Comparison of ENCODE assay signal across 20 cellular contexts in genomic region chr13:69597088-69597487, GRCh38.
DNase-seq lines count a peak whose midpoint lies in the region; ATAC-seq, FAIRE-seq and TF ChIP-seq lines count a peak whose summit lies in the region.
"Had no signal": no experiment of that assay in that cellular context is flagged by ENCODE, and none has a peak within 500 bp of the region (broad histone marks: within the 10 kb centered on the region; RNA-seq: fewer than 3 reads in every experiment).

No MANE protein-coding gene starts in this region.

- H3K56ac ChIP-seq in IMR-90 (ENCODE audit: extremely low read depth, insufficient read depth, low read length): no peak overlapping the region
- H3K56ac ChIP-seq in H1 (replicated peaks; ENCODE audit: insufficient read length, low read depth, low read length): no peak overlapping the region

- H3K36me3 ChIP-seq in IMR-90 (ENCODE audit: control insufficient read depth, insufficient read depth, low read length): no peaks in the 10 kb centered on the region
- no peaks in the 10 kb centered on the region for H3K36me3 ChIP-seq in H1 (ENCODE audit: control insufficient read depth in 2 of 4, insufficient read depth in 4 of 4, low read length in 3 of 4)
- H3K36me3 ChIP-seq: BLaER1 treated with 17β-estradiol and CSF1 and Interleukin-3, amounts not matched to agents 10 nM and 100 nM had no signal

- peaks cover 2% of the 10 kb centered on the region for H3K9me3 Mint-ChIP-seq in activated naive CD8-positive, alpha-beta T cell treated with anti-CD3 and anti-CD28 coated beads for 36 hours

- no peak overlapping the region for H3K27ac Mint-ChIP-seq in activated naive CD8-positive, alpha-beta T cell treated with anti-CD3 and anti-CD28 coated beads for 36 hours
- H3K27ac Mint-ChIP-seq: B cell; CD4-positive, alpha-beta T cell; CD8-positive, alpha-beta T cell had no signal

- no peak overlapping the region for H4K5ac ChIP-seq in IMR-90 (ENCODE audit: low read depth, low read length)
- no peak overlapping the region for H4K5ac ChIP-seq in H1 (ENCODE audit: insufficient read length, low read depth, low read length)

- H2BK20ac ChIP-seq in IMR-90 (ENCODE audit: low read depth, low read length) (no peak overlapping the region), H1 (ENCODE audit: low read length) (no peak overlapping the region)

- H3K9me1 ChIP-seq in IMR-90 (ENCODE audit: insufficient read depth, low read length): no peaks in the 10 kb centered on the region

- FAIRE-seq in A549 (lab: Jason Lieb, UNC) (no peak), H1 (lab: Jason Lieb, UNC) (no peak)
- FAIRE-seq: A204.1, D721Med, G401.6, GM12891 had no signal

- H3K4me2 ChIP-seq in A549 (no peak overlapping the region), IMR-90 (ENCODE audit: low read depth, low read length) (no peak overlapping the region), H1 (ENCODE audit: insufficient read depth in 1 of 2, low read depth in 2 of 2, low read length in 2 of 2) (no peak overlapping the region)
- H3K4me2 ChIP-seq: BLaER1 treated with 17β-estradiol and CSF1 and Interleukin-3, amounts not matched to agents 10 nM and 100 nM had no signal

- H3K79me1 ChIP-seq in IMR-90 (ENCODE audit: low read depth in 1 of 2, low read length in 2 of 2) (no peaks in the 10 kb centered on the region), H1 (ENCODE audit: low read depth, low read length) (no peaks in the 10 kb centered on the region)

- no peak for ATAC-seq in A549
- no peak for ATAC-seq in IMR-90 (ENCODE audit: low read depth)
- ATAC-seq: CD8-positive, alpha-beta T cell had no signal

- H3K27me3 ChIP-seq in IMR-90 (ENCODE audit: control insufficient read depth, insufficient read depth, low read length): no peaks in the 10 kb centered on the region
- H3K27me3 ChIP-seq in H1 (replicated peaks in 1 of 4; ENCODE audit: control insufficient read depth in 3 of 4, extremely low read depth in 1 of 4, insufficient read depth in 3 of 4, low read length in 3 of 4): no peaks in the 10 kb centered on the region
- H3K27me3 ChIP-seq: BLaER1 treated with 17β-estradiol and CSF1 and Interleukin-3, amounts not matched to agents 10 nM and 100 nM had no signal

- H4K8ac ChIP-seq in IMR-90 (ENCODE audit: low read depth in 2 of 2, low read length in 2 of 2): no peak overlapping the region
- H4K8ac ChIP-seq in H1 (ENCODE audit: extremely low read depth, insufficient read depth, low read length): no peak overlapping the region

- H3K18ac ChIP-seq in IMR-90 (ENCODE audit: low read depth, low read length): no peak overlapping the region
- no peak overlapping the region for H3K18ac ChIP-seq in H1 (ENCODE audit: extremely low read depth, low read length)

- H2AFZ ChIP-seq in IMR-90 (replicated peaks; ENCODE audit: low read length, poor library complexity) (no peak overlapping the region), H1 (ENCODE audit: low read length) (no peak overlapping the region)

- no peak overlapping the region for H3K4me3 Mint-ChIP-seq in activated naive CD8-positive, alpha-beta T cell treated with anti-CD3 and anti-CD28 coated beads for 36 hours
- H3K4me3 Mint-ChIP-seq: B cell; CD4-positive, alpha-beta T cell; CD8-positive, alpha-beta T cell had no signal

- H2BK12ac ChIP-seq in H1 (ENCODE audit: low read depth, low read length): no peak overlapping the region

- H3K23ac ChIP-seq in IMR-90 (ENCODE audit: low read depth, low read length) (no peak overlapping the region), H1 (ENCODE audit: insufficient read length) (no peak overlapping the region)

- TF ChIP-seq EP300 in A549 (IDR thresholded peaks at IDR 0.05) (no peak), H1 (IDR thresholded peaks at IDR 0.05; ENCODE audit: borderline replicate concordance in 1 of 2, low read depth in 2 of 2, low read length in 2 of 2) (no peak)

- H3K4me1 Mint-ChIP-seq in activated naive CD8-positive, alpha-beta T cell treated with anti-CD3 and anti-CD28 coated beads for 36 hours: no peaks in the 10 kb centered on the region
- H3K4me1 Mint-ChIP-seq: B cell had no signal

- H3K4ac ChIP-seq in IMR-90 (ENCODE audit: low read depth, low read length): no peak overlapping the region
- no peak overlapping the region for H3K4ac ChIP-seq in H1 (replicated peaks; ENCODE audit: insufficient read length, low read depth, low read length)

- H3K14ac ChIP-seq in IMR-90 (replicated peaks; ENCODE audit: low read depth, low read length) (no peak overlapping the region), H1 (ENCODE audit: insufficient read length) (no peak overlapping the region)

- H3K9ac ChIP-seq in IMR-90 (ENCODE audit: low read depth, low read length) (no peak overlapping the region), H1 (replicated peaks in 1 of 4; ENCODE audit: extremely low read depth in 1 of 4, low read depth in 3 of 4, low read length in 3 of 4) (no peak overlapping the region)
- H3K9ac ChIP-seq: BLaER1 treated with 17β-estradiol and CSF1 and Interleukin-3, amounts not matched to agents 10 nM and 100 nM had no signal

- H2BK120ac ChIP-seq in IMR-90 (ENCODE audit: low read depth, low read length) (no peak overlapping the region), H1 (replicated peaks; ENCODE audit: low read depth, low read length) (no peak overlapping the region)

- in situ Hi-C loops in IMR-90 (cut with MboI; ENCODE audit: low sequenced_read_pairs): no loop called here

- no peak overlapping the region for H2AK5ac ChIP-seq in IMR-90 (ENCODE audit: low read depth, low read length)
- H2AK5ac ChIP-seq in H1 (ENCODE audit: low read depth, low read length): no peak overlapping the region

- no TSS peak for BruUV-seq in IMR-90 (replicated peaks; lab: Mats Ljungman, UMichigan)

- H4K20me1 ChIP-seq in IMR-90 (ENCODE audit: insufficient read depth, low read length) (no peaks in the 10 kb centered on the region), H1 (replicated peaks in 1 of 2; ENCODE audit: control insufficient read depth in 1 of 2, insufficient read depth in 2 of 2, low read length in 2 of 2) (no peaks in the 10 kb centered on the region)
- H4K20me1 ChIP-seq: BLaER1 treated with 17β-estradiol and CSF1 and Interleukin-3, amounts not matched to agents 10 nM and 100 nM had no signal

- no peak overlapping the region for H2BK5ac ChIP-seq in IMR-90 (ENCODE audit: low read depth, low read length, poor library complexity, severe bottlenecking)
- no peak overlapping the region for H2BK5ac ChIP-seq in H1 (ENCODE audit: low read depth, low read length)

- H3K36me3 Mint-ChIP-seq in activated naive CD8-positive, alpha-beta T cell treated with anti-CD3 and anti-CD28 coated beads for 36 hours: no peaks in the 10 kb centered on the region
- H3K36me3 Mint-ChIP-seq: CD8-positive, alpha-beta T cell had no signal

- 53% methylated on average over 5 of the region's 5 CpGs for WGBS in A549 (ENCODE audit: missing lambda C conversion rate)
- WGBS in IMR-90 (ENCODE audit: extremely low coverage in 2 of 2, insufficient read length in 1 of 2), 2 experiments: no CpG with 5 or more reads among the region's 5 CpGs
- WGBS in H1 (ENCODE audit: extremely low coverage in 1 of 2, insufficient coverage in 1 of 2, insufficient read length in 1 of 2, insufficient replicate concordance in 2 of 2, low coverage in 1 of 2, low lambda C conversion rate in 2 of 2, missing lambda C conversion rate in 1 of 2), 2 experiments: 90% methylated on average over 5 of the region's 5 CpGs; no CpG with 5 or more reads in 1 of the 2 experiments

- H2BK15ac ChIP-seq in IMR-90 (ENCODE audit: low read depth, low read length) (no peak overlapping the region), H1 (ENCODE audit: low read length) (no peak overlapping the region)

- DNase-seq in A549 (ENCODE audit: low read depth in 1 of 2, low spot score in 1 of 2) (no peak), IMR-90 (no peak), H1 (ENCODE audit: low read depth in 1 of 2, low spot score in 2 of 2) (no peak), NCI-H128 (lab: John Stamatoyannopoulos, UW; ENCODE audit: unreplicated experiment) (no peak)
- DNase-seq in activated naive CD8-positive, alpha-beta T cell treated with anti-CD3 and anti-CD28 coated beads for 36 hours: no peak
- DNase-seq: 8988T; AML-193; Caco-2; Calu3; CD4-positive, alpha-beta T cell; CD8-positive, alpha-beta T cell; DMS79 treated with DMSO at 0.1 percent for 48 hours; GF-D8 had no signal

- TF ChIP-seq RAD21 in A549 (conservative IDR thresholded peaks at IDR 0.05 in 1 of 2, IDR thresholded peaks at IDR 0.05 in 1 of 2) (no peak), IMR-90 (IDR thresholded peaks at IDR 0.05; ENCODE audit: low read length) (no peak), H1 (IDR thresholded peaks at IDR 0.05 in 1 of 2, conservative IDR thresholded peaks at IDR 0.05 in 1 of 2; ENCODE audit: low read depth in 2 of 2, low read length in 2 of 2) (no peak)

- H4K91ac ChIP-seq in IMR-90 (ENCODE audit: insufficient read depth, low read depth, low read length): no peak overlapping the region
- H4K91ac ChIP-seq in H1 (replicated peaks; ENCODE audit: insufficient read length, low read length): no peak overlapping the region

- no peak for TF ChIP-seq POLR2A in A549 (IDR thresholded peaks at IDR 0.05; ENCODE audit: low read length)
- TF ChIP-seq POLR2A in IMR-90 (IDR thresholded peaks at IDR 0.05; ENCODE audit: low read depth, low read length): no peak
- no peak for TF ChIP-seq POLR2A in H1 (IDR thresholded peaks at IDR 0.05; ENCODE audit: control extremely low read depth in 1 of 2, low read depth in 2 of 2, low read length in 2 of 2)

- H3K79me2 ChIP-seq in H1 (ENCODE audit: control insufficient read depth in 1 of 2, insufficient read depth in 2 of 2, low read length in 2 of 2): no peaks in the 10 kb centered on the region

- no peaks in the 10 kb centered on the region for H3K27me3 Mint-ChIP-seq in activated naive CD8-positive, alpha-beta T cell treated with anti-CD3 and anti-CD28 coated beads for 36 hours
- H3K27me3 Mint-ChIP-seq: B cell; CD4-positive, alpha-beta T cell had no signal

- H3K4me1 ChIP-seq in A549: no peaks in the 10 kb centered on the region
- no peaks in the 10 kb centered on the region for H3K4me1 ChIP-seq in IMR-90 (ENCODE audit: control insufficient read depth, insufficient read depth, low read length)
- H3K4me1 ChIP-seq in H1 (replicated peaks in 1 of 4; ENCODE audit: control insufficient read depth in 3 of 4, insufficient read depth in 4 of 4, low read length in 3 of 4): no peaks in the 10 kb centered on the region
- H3K4me1 ChIP-seq: BLaER1 treated with 17β-estradiol and CSF1 and Interleukin-3, amounts not matched to agents 10 nM and 100 nM; Caco-2 had no signal

- dilution Hi-C loops in IMR-90 (cut with HindIII; ENCODE audit: low sequenced_read_pairs, unreplicated experiment): no loop called here

- H3K9me3 ChIP-seq in A549 (no peaks in the 10 kb centered on the region), IMR-90 (ENCODE audit: control insufficient read depth, insufficient read depth, low read length) (no peaks in the 10 kb centered on the region; the same call in 1 of the 2 replicates), H1 (ENCODE audit: insufficient read depth in 2 of 2, low read depth in 1 of 2, low read length in 1 of 2) (no peaks in the 10 kb centered on the region)
- H3K9me3 ChIP-seq: BLaER1 treated with 17β-estradiol and CSF1 and Interleukin-3, amounts not matched to agents 10 nM and 100 nM; Caco-2 had no signal

- CTCF ChIA-PET in A549 (lab: Yijun Ruan, JAX) (no interaction called here), IMR-90 (lab: Yijun Ruan, JAX) (no interaction called here), H1 (lab: Charles Lee; ENCODE audit: partially characterized antibody) (interaction anchor here (0.8 to 1.5 kb wide), 2 partner anchors 32 to 37 kb away, joined by 3 to 6 read pairs; no protein-coding TSS in a partner anchor)

- POLR2A ChIA-PET in A549 (lab: Yijun Ruan, JAX) (no interaction called here), IMR-90 (lab: Charles Lee; ENCODE audit: unreplicated experiment) (no interaction called here), H1 (lab: Charles Lee; ENCODE audit: partially characterized antibody) (no interaction called here)

- intact Hi-C loops in IMR-90 (cut with micrococcal nuclease): no loop called here

- H2AK9ac ChIP-seq in IMR-90 (replicated peaks; ENCODE audit: low read depth, low read length, poor library complexity): no peak overlapping the region

- H3K23me2 ChIP-seq in H1 (ENCODE audit: low read depth, low read length): no peaks in the 10 kb centered on the region

- TF ChIP-seq CTCF in A549 (IDR thresholded peaks at IDR 0.05) (no peak), IMR-90 (conservative IDR thresholded peaks at IDR 0.05; ENCODE audit: low read depth, low read length) (no peak), H1 (IDR thresholded peaks at IDR 0.05; ENCODE audit: control extremely low read depth in 1 of 3, insufficient read depth in 1 of 3, low read depth in 1 of 3, low read length in 3 of 3) (no peak)

- H3K4me3 ChIP-seq in A549: no peak overlapping the region
- H3K4me3 ChIP-seq in IMR-90 (ENCODE audit: insufficient read depth, low read depth, low read length): no peak overlapping the region
- H3K4me3 ChIP-seq in H1 (ENCODE audit: extremely low read depth in 1 of 4, insufficient read depth in 2 of 4, low read depth in 3 of 4, low read length in 4 of 4): no peak overlapping the region
- H3K4me3 ChIP-seq: BLaER1 treated with 17β-estradiol and CSF1 and Interleukin-3, amounts not matched to agents 10 nM and 100 nM had no signal

- no peak overlapping the region for H3K27ac ChIP-seq in A549
- no peak overlapping the region for H3K27ac ChIP-seq in IMR-90 (ENCODE audit: insufficient read depth, low read length)
- H3K27ac ChIP-seq in H1 (ENCODE audit: low read depth, low read length): no peak overlapping the region
- H3K27ac ChIP-seq: BLaER1 treated with 17β-estradiol and CSF1 and Interleukin-3, amounts not matched to agents 10 nM and 100 nM; C4-2B had no signal

Comparison
In these comparisons a context has a peak if more than half of its experiments do, and no peak if none do; other contexts are left out.
1. Of the 18 proteins assayed by ChIP-seq in both H1 and A549: peak only in H1: none; only in A549: none; in both: MAFK; in neither: 17.